In the genomic region with DNA sequence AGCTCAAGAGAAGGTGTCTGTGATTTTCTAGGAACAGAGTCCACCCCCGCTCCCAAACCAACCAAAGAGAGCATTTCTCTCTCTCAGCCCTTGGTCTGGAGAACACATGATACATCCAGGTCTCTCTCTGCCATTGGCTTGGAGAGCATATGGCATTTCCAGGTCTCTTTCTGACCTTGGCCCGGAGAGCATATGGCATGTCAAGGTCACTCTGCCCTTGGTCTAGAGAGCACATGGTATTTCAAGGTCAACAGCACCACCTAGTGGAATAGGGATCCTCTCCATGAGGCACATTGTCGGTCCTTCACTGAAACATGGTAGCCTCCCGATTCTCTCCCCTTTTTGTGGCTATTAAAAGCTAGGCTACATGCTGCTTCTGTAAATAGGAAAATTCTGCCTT, we compare ENCODE assay signal across 9 cellular contexts.
DNase-seq lines count a peak whose midpoint lies in the region; ATAC-seq, FAIRE-seq and TF ChIP-seq lines count a peak whose summit lies in the region.
"Had no signal": no experiment of that assay in that cellular context is flagged by ENCODE, and none has a peak within 500 bp of the region (broad histone marks: within the 10 kb centered on the region; RNA-seq: fewer than 3 reads in every experiment).

No MANE protein-coding gene starts in this region.

- DNase-seq in activated naive CD8-positive, alpha-beta T cell treated with anti-CD3 and anti-CD28 coated beads for 36 hours, result peak; percentile 0
- no peak for DNase-seq in activated naive CD8-positive, alpha-beta T cell treated with anti-CD3 and anti-CD28 coated beads, Interleukin-2, amount 50 U/mL, for 24 hours
- DNase-seq in LHCN-M2 (ENCODE audit: low read depth) (peak; percentile 15), astrocyte (ENCODE audit: low read depth) (no peak), retinal pigment epithelial cell (ENCODE audit: low read depth) (no peak), left lobe of liver (ENCODE audit: low spot score) (no peak)

- H3K27ac ChIP-seq in astrocyte (ENCODE audit: low read depth, low read length), result no peak overlapping the region

- no peak overlapping the region for H3K9ac ChIP-seq in astrocyte (ENCODE audit: low read length)

- H3K4me1 ChIP-seq in astrocyte (ENCODE audit: insufficient read depth, low read length), result no peaks in the 10 kb centered on the region

- H3K36me3 ChIP-seq in astrocyte (ENCODE audit: insufficient read depth, low read length), result no peaks in the 10 kb centered on the region

- no peaks in the 10 kb centered on the region for H3K9me3 ChIP-seq in astrocyte (ENCODE audit: insufficient read depth, low read depth, low read length)

- H3K36me3 Mint-ChIP-seq in activated naive CD8-positive, alpha-beta T cell treated with anti-CD3 and anti-CD28 coated beads for 36 hours, result no peaks in the 10 kb centered on the region
- H3K36me3 Mint-ChIP-seq in activated naive CD8-positive, alpha-beta T cell treated with anti-CD3 and anti-CD28 coated beads, Interleukin-2, amount 50 U/mL, for 24 hours (ENCODE audit: low read depth), result no peaks in the 10 kb centered on the region
- H3K36me3 Mint-ChIP-seq in astrocyte (ENCODE audit: low read depth, unreplicated experiment), result no peaks in the 10 kb centered on the region
- H3K36me3 Mint-ChIP-seq: activated naive CD4-positive, alpha-beta T cell treated with anti-CD3 and anti-CD28 coated beads, Interleukin-2, amount 50 U/mL, for 72 hours had no signal

- no peak overlapping the region for H3K27ac Mint-ChIP-seq in activated naive CD8-positive, alpha-beta T cell treated with anti-CD3 and anti-CD28 coated beads for 36 hours
- no peak overlapping the region for H3K27ac Mint-ChIP-seq in activated naive CD8-positive, alpha-beta T cell treated with anti-CD3 and anti-CD28 coated beads, Interleukin-2, amount 50 U/mL, for 24 hours
- H3K27ac Mint-ChIP-seq in astrocyte (ENCODE audit: unreplicated experiment), result no peak overlapping the region
- H3K27ac Mint-ChIP-seq: activated naive CD4-positive, alpha-beta T cell treated with anti-CD3 and anti-CD28 coated beads, Interleukin-2, amount 50 U/mL, for 72 hours had no signal

- H3K4me1 Mint-ChIP-seq in activated naive CD8-positive, alpha-beta T cell treated with anti-CD3 and anti-CD28 coated beads for 36 hours, result no peaks in the 10 kb centered on the region
- no peaks in the 10 kb centered on the region for H3K4me1 Mint-ChIP-seq in activated naive CD8-positive, alpha-beta T cell treated with anti-CD3 and anti-CD28 coated beads, Interleukin-2, amount 50 U/mL, for 24 hours
- no peaks in the 10 kb centered on the region for H3K4me1 Mint-ChIP-seq in astrocyte (ENCODE audit: low read depth, unreplicated experiment)

- peaks cover 8% of the 10 kb centered on the region for H3K9me3 Mint-ChIP-seq in activated naive CD8-positive, alpha-beta T cell treated with anti-CD3 and anti-CD28 coated beads for 36 hours
- H3K9me3 Mint-ChIP-seq in activated naive CD8-positive, alpha-beta T cell treated with anti-CD3 and anti-CD28 coated beads, Interleukin-2, amount 50 U/mL, for 24 hours, result peaks cover 6% of the 10 kb centered on the region
- no peaks in the 10 kb centered on the region for H3K9me3 Mint-ChIP-seq in astrocyte (ENCODE audit: unreplicated experiment)
- H3K9me3 Mint-ChIP-seq: activated naive CD4-positive, alpha-beta T cell treated with anti-CD3 and anti-CD28 coated beads, Interleukin-2, amount 50 U/mL, for 72 hours had no signal

- H3K4me3 Mint-ChIP-seq in activated naive CD8-positive, alpha-beta T cell treated with anti-CD3 and anti-CD28 coated beads for 36 hours, result no peak overlapping the region
- no peak overlapping the region for H3K4me3 Mint-ChIP-seq in activated naive CD8-positive, alpha-beta T cell treated with anti-CD3 and anti-CD28 coated beads, Interleukin-2, amount 50 U/mL, for 24 hours
- H3K4me3 Mint-ChIP-seq in astrocyte (ENCODE audit: unreplicated experiment), result no peak overlapping the region

- no peaks in the 10 kb centered on the region for H3K27me3 Mint-ChIP-seq in activated naive CD8-positive, alpha-beta T cell treated with anti-CD3 and anti-CD28 coated beads for 36 hours
- H3K27me3 Mint-ChIP-seq in activated naive CD8-positive, alpha-beta T cell treated with anti-CD3 and anti-CD28 coated beads, Interleukin-2, amount 50 U/mL, for 24 hours, result no peaks in the 10 kb centered on the region
- H3K27me3 Mint-ChIP-seq in astrocyte (ENCODE audit: low read depth, unreplicated experiment), result peaks cover 4% of the 10 kb centered on the region

- no peak for FAIRE-seq in astrocyte (lab: Jason Lieb, UNC)

- no peak for ATAC-seq in activated naive CD8-positive, alpha-beta T cell treated with anti-CD3 and anti-CD28 coated beads, Interleukin-2, amount 50 U/mL, for 24 hours
- no peak for ATAC-seq in GM21786 (IDR thresholded peaks at IDR 0.05; ENCODE audit: unreplicated experiment)
- no peak for ATAC-seq in left lobe of liver
- no peak for ATAC-seq in HG03280 (IDR thresholded peaks at IDR 0.05; ENCODE audit: unreplicated experiment)
- ATAC-seq: activated naive CD4-positive, alpha-beta T cell treated with anti-CD3 and anti-CD28 coated beads, Interleukin-2, amount 50 U/mL, for 72 hours had no signal

- no peak overlapping the region for H3K4me2 ChIP-seq in astrocyte (ENCODE audit: low read length)

- no peak overlapping the region for H3K4me3 ChIP-seq in astrocyte (ENCODE audit: insufficient read depth, low read depth, low read length)
- H3K4me3 ChIP-seq in retinal pigment epithelial cell (ENCODE audit: low read length), result no peak overlapping the region

- no peak overlapping the region for H2AFZ ChIP-seq in astrocyte (ENCODE audit: low read depth, low read length)

- no peaks in the 10 kb centered on the region for H3K79me2 ChIP-seq in astrocyte (ENCODE audit: insufficient read depth, low read length)

- no peaks in the 10 kb centered on the region for H4K20me1 ChIP-seq in astrocyte (ENCODE audit: insufficient read depth, low read length)

- H3K27me3 ChIP-seq in astrocyte (ENCODE audit: insufficient read depth, low read length), result no peaks in the 10 kb centered on the region

- peak; percentile 11 for TF ChIP-seq CTCF in astrocyte (IDR thresholded peaks at IDR 0.05; ENCODE audit: insufficient read depth, low read depth, low read length)
- TF ChIP-seq CTCF in retinal pigment epithelial cell (conservative IDR thresholded peaks at IDR 0.05; ENCODE audit: low read depth, low read length), result peak; percentile 52

Comparison
In these comparisons a context has a peak if more than half of its experiments do, and no peak if none do; other contexts are left out.
1. DNase-seq: peak in activated naive CD8-positive, alpha-beta T cell treated with anti-CD3 and anti-CD28 coated beads for 36 hours (single experiment) and LHCN-M2 (single experiment); none in activated naive CD8-positive, alpha-beta T cell treated with anti-CD3 and anti-CD28 coated beads, Interleukin-2, amount 50 U/mL, for 24 hours (single experiment), astrocyte (single experiment), retinal pigment epithelial cell (single experiment) and left lobe of liver (single experiment).